ENCODE assay signal across 15 cellular contexts in the genomic region with DNA sequence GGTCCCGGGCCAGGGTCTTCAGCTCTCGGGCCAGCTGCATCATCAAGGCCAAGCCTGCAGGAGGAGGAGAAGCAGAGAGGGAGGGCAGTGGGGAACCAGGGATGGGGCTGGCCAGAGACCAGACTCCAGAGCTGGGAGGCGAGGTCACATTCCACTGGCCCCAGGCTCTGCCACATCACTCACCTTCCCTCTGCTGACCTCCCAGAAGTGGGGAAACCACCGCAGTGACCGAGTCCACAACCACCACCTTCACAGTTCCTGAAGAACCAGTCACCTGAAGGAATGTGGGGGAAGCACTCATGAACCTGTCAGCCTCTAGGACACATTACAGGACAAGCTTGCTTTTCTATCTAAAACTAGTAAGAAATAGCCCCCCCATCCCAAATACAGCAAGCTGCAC. TPM values are rescaled to one million over a fixed set of nuclear protein-coding genes. Genes with fewer than 3 reads are reported as not detected.
DNase-seq lines count a peak whose midpoint lies in the region; ATAC-seq lines count a peak whose summit lies in the region.
"Had no signal": no experiment of that assay in that cellular context is flagged by ENCODE, and none has a peak within 500 bp of the region (broad histone marks: within the 10 kb centered on the region; RNA-seq: fewer than 3 reads in every experiment).

No MANE protein-coding gene starts in this region.

- intact Hi-C loops in sciatic nerve (cut with DNase I): no loop called here

- DNase-seq in HK-2 (ENCODE audit: unreplicated experiment): peak; percentile 46
- peak; percentile 38 for DNase-seq in M059J (ENCODE audit: low read depth)
- DNase-seq in glomerular visceral epithelial cell (ENCODE audit: extremely low spot score): peak; percentile 35
- peak; percentile 33 for DNase-seq in sciatic nerve (ENCODE audit: low spot score)
- no peak for DNase-seq in stimulated activated CD4-positive, alpha-beta T cell treated with anti-CD3 and anti-CD28 coated beads, Interleukin-1b, Interleukin-23, amount 100 ng/mL, for 48 hours
- DNase-seq: CD8-positive, alpha-beta memory T cell; DND-41; GF-D8; HCEC 1CT had no signal

- ATAC-seq in sciatic nerve (no peak), HG03520 (IDR thresholded peaks at IDR 0.05; ENCODE audit: unreplicated experiment) (no peak), HG03280 (IDR thresholded peaks at IDR 0.05; ENCODE audit: unreplicated experiment) (no peak)
- ATAC-seq: A549 had no signal

RNA-seq across cellular contexts. Expression of gene RAD51D, which starts 16.4 kb away (rescaled TPM):
- 8.4 and 10.0 TPM in 2 replicates for total RNA-seq in M059J (2014; rRNA removed; shearing (Covaris generic))
- total RNA-seq in sciatic nerve: 16.9 TPM

RNA-seq across cellular contexts. Expression of gene FNDC8, which starts 18.1 kb away (rescaled TPM):
- not detected in 2 replicates for total RNA-seq in M059J (2014; rRNA removed; shearing (Covaris generic))
- not detected for total RNA-seq in sciatic nerve
- total RNA-seq: Caco-2, HT1080 had no signal

RNA-seq across cellular contexts. Expression of gene NLE1, which starts 38.8 kb away (rescaled TPM):
- total RNA-seq in M059J (2014; rRNA removed; shearing (Covaris generic)): 13.3 and 17.8 TPM in 2 replicates
- total RNA-seq in sciatic nerve: 13.5 TPM

RNA-seq across cellular contexts. Expression of gene RFFL, which starts 39.8 kb away (rescaled TPM):
- total RNA-seq in M059J (2014; rRNA removed; shearing (Covaris generic)): 21.3 TPM in 2 replicates
- total RNA-seq in sciatic nerve: 23.3 TPM

RNA-seq across cellular contexts. Expression of gene UNC45B, which starts 44.3 kb away (rescaled TPM):
- total RNA-seq in M059J (2014; rRNA removed; shearing (Covaris generic)): 0.05 TPM in 1 of 2 replicates, not detected in the other
- total RNA-seq in sciatic nerve: 0.04 TPM
- total RNA-seq: Caco-2; CD8-positive, alpha-beta memory T cell; H4; HT1080 had no signal
